In genomic region chr16:31529398-31530312, GRCh38 we compare ENCODE assay signal across 11 cellular contexts. TPM values are rescaled to one million over a fixed set of nuclear protein-coding genes. Genes with fewer than 3 reads are reported as not detected.
A peak's percentile ranks its signal among the peaks of the same experiment; 100 is the strongest.
DNase-seq lines count a peak whose midpoint lies in the region; ATAC-seq, FAIRE-seq and TF ChIP-seq lines count a peak whose summit lies in the region.
"Had no signal": no experiment of that assay in that cellular context is flagged by ENCODE, and none has a peak within 500 bp of the region (broad histone marks: within the 10 kb centered on the region; RNA-seq: fewer than 3 reads in every experiment).

No MANE protein-coding gene starts in this region.

- no peaks in the 10 kb centered on the region for H3K9me3 Mint-ChIP-seq in activated T-helper 1 cell treated with anti-CD3 and anti-CD28 coated beads, Interleukin-12 subunit alpha, Interleukin-12 subunit beta, Interleukin-2, Interleukin-4 antibody, amounts not matched to agents 30 ng/mL and 10 ng/mL and 1 ng/mL, durations not matched to agents 14 hours and 24 hours and 36 hours

- no peak overlapping the region for H3K27ac Mint-ChIP-seq in activated T-helper 1 cell treated with anti-CD3 and anti-CD28 coated beads, Interleukin-12 subunit alpha, Interleukin-12 subunit beta, Interleukin-2, Interleukin-4 antibody, amounts not matched to agents 30 ng/mL and 10 ng/mL and 1 ng/mL, durations not matched to agents 14 hours and 24 hours and 36 hours

- H3F3A ChIP-seq in MM.1S (ENCODE audit: insufficient read depth, low read length), result no peaks in the 10 kb centered on the region

- no peak overlapping the region for H3K4me3 Mint-ChIP-seq in activated T-helper 1 cell treated with anti-CD3 and anti-CD28 coated beads, Interleukin-12 subunit alpha, Interleukin-12 subunit beta, Interleukin-2, Interleukin-4 antibody, amounts not matched to agents 30 ng/mL and 10 ng/mL and 1 ng/mL, durations not matched to agents 14 hours and 24 hours and 36 hours

- H3K4me3 ChIP-seq in K562 (peak overlapping the region; percentile 28), mesodermal cell (ENCODE audit: extremely low read depth, insufficient read depth, low read length, poor library complexity, severe bottlenecking) (peak overlapping the region; percentile 5), tibial nerve (peak overlapping the region; percentile 11 to 47 (median 22)), MM.1S (ENCODE audit: low read length) (no peak overlapping the region)

- TF ChIP-seq RAD21 in K562 (CRISPR knock-in tag; conservative IDR thresholded peaks at IDR 0.05 in 1 of 2, IDR thresholded peaks at IDR 0.05 in 1 of 2), result no peak

- intact Hi-C loops in K562 (cut with micrococcal nuclease), result no loop called here
- intact Hi-C loops in activated T-helper 1 cell treated with anti-CD3 and anti-CD28 coated beads, Interleukin-12 subunit alpha, Interleukin-12 subunit beta, Interleukin-2, Interleukin-4 antibody, amounts not matched to agents 30 ng/mL and 10 ng/mL and 1 ng/mL, durations not matched to agents 14 hours and 24 hours and 36 hours (cut with micrococcal nuclease), result loop anchor here (10.0 kb wide), 1 partner anchor 55 kb away; the partner anchor contains the start of gene TGFB1I1

- no TSS peak for BruUV-seq in K562 (replicated peaks; lab: Mats Ljungman, UMichigan)

- H3K9ac ChIP-seq in K562 (ENCODE audit: insufficient read depth in 1 of 2, low read depth in 2 of 2, low read length in 2 of 2) (peak overlapping the region; percentile 32 to 63), MM.1S (ENCODE audit: low read length) (no peak overlapping the region)

- no peaks in the 10 kb centered on the region for H3K79me2 ChIP-seq in K562 (ENCODE audit: control insufficient read depth, insufficient read depth, low read length)
- no peaks in the 10 kb centered on the region for H3K79me2 ChIP-seq in MM.1S (ENCODE audit: low read length)

- H3K9me3 ChIP-seq in K562 (replicated peaks; ENCODE audit: control insufficient read depth, insufficient read depth, low read depth, low read length) (0 out of 2 replicates have a peak, but pooled peaks cover 1% of the 10 kb centered on the region), mesodermal cell (ENCODE audit: control insufficient read depth, low read length) (no peaks in the 10 kb centered on the region), tibial nerve (no peaks in the 10 kb centered on the region), MM.1S (replicated peaks; ENCODE audit: insufficient read depth, low read length) (no peaks in the 10 kb centered on the region)

- no peaks in the 10 kb centered on the region for H3K4me1 Mint-ChIP-seq in activated T-helper 1 cell treated with anti-CD3 and anti-CD28 coated beads, Interleukin-12 subunit alpha, Interleukin-12 subunit beta, Interleukin-2, Interleukin-4 antibody, amounts not matched to agents 30 ng/mL and 10 ng/mL and 1 ng/mL, durations not matched to agents 14 hours and 24 hours and 36 hours (ENCODE audit: low read depth)

- no peak for TF ChIP-seq EP300 in K562 (IDR thresholded peaks at IDR 0.05; ENCODE audit: low read length)
- no peak for TF ChIP-seq EP300 in tibial nerve (IDR thresholded peaks at IDR 0.05)

- H4K20me1 ChIP-seq in K562 (replicated peaks; ENCODE audit: control insufficient read depth, insufficient read depth, low read length) (no peaks in the 10 kb centered on the region), MM.1S (ENCODE audit: insufficient read depth, low read length) (no peaks in the 10 kb centered on the region)

- in situ Hi-C loops in K562 (cut with MboI), result no loop called here

- H3K4me2 ChIP-seq in K562 (ENCODE audit: insufficient read depth, low read length), result peak overlapping the region; percentile 74
- no peak overlapping the region for H3K4me2 ChIP-seq in MM.1S (ENCODE audit: low read depth, low read length)

- H2AFZ ChIP-seq in K562 (ENCODE audit: low read depth, low read length) (peak overlapping the region; percentile 85), MM.1S (ENCODE audit: low read length) (no peak overlapping the region)

- POLR2A ChIA-PET in K562 (lab: Yijun Ruan, JAX), result interaction anchor here (0.7 to 2.2 kb wide), 2 partner anchors 22 to 66 kb away, joined by 3 to 9 read pairs; partner anchors contain the start of gene RUSF1

- ATAC-seq in K562 (peak; percentile 71), GM18519 (IDR thresholded peaks at IDR 0.05; ENCODE audit: low FRiP score, unreplicated experiment) (no peak)
- ATAC-seq: PC-3 had no signal

- H3K4me1 ChIP-seq in K562 (replicated peaks in 1 of 2; ENCODE audit: control insufficient read depth in 2 of 2, insufficient read depth in 2 of 2, low read length in 2 of 2), result peaks cover 19 to 20% of the 10 kb centered on the region in 2 experiments; a peak in 4 of 5 replicates
- H3K4me1 ChIP-seq in mesodermal cell (ENCODE audit: control insufficient read depth, insufficient read depth, low read length, poor library complexity, severe bottlenecking), result no peaks in the 10 kb centered on the region
- peaks cover 0 to 14% (median 0%) of the 10 kb centered on the region in 4 donors for H3K4me1 ChIP-seq in tibial nerve
- no peaks in the 10 kb centered on the region for H3K4me1 ChIP-seq in MM.1S (ENCODE audit: low read length)

- H3K27ac ChIP-seq in K562 (ENCODE audit: extremely low read depth, low read depth, low read length), result peak overlapping the region; percentile 44; the same call in 2 of the 3 replicates
- no peak overlapping the region for H3K27ac ChIP-seq in mesodermal cell (ENCODE audit: low read depth, low read length, severe bottlenecking)
- H3K27ac ChIP-seq in tibial nerve, result no peak overlapping the region
- no peak overlapping the region for H3K27ac ChIP-seq in MM.1S (ENCODE audit: low read length)

- 43% methylated on average over 33 of the region's 58 CpGs for WGBS in K562 (ENCODE audit: insufficient coverage, low coverage, missing lambda C conversion rate)
- WGBS in mesodermal cell (ENCODE audit: insufficient coverage in 2 of 2), 2 experiments, result 23 to 24% methylated on average over 27 to 29 of the region's 58 CpGs
- WGBS in tibial nerve, 2 donors, result 9 to 12% methylated on average over 27 to 54 of the region's 58 CpGs

- TF ChIP-seq CTCF in K562 (IDR thresholded peaks at IDR 0.05 in 2 of 3, conservative IDR thresholded peaks at IDR 0.05 in 1 of 3; ENCODE audit: insufficient read depth in 2 of 3, low read depth in 1 of 3, low read length in 3 of 3), result no peak
- no peak for TF ChIP-seq CTCF in tibial nerve (IDR thresholded peaks at IDR 0.05)
- no peak for TF ChIP-seq CTCF in MM.1S (IDR thresholded peaks at IDR 0.05; ENCODE audit: low read length)

- FAIRE-seq in K562 (lab: Jason Lieb, UNC), result no peak
- FAIRE-seq: keratinocyte had no signal

- no peaks in the 10 kb centered on the region for H3K36me3 Mint-ChIP-seq in activated T-helper 1 cell treated with anti-CD3 and anti-CD28 coated beads, Interleukin-12 subunit alpha, Interleukin-12 subunit beta, Interleukin-2, Interleukin-4 antibody, amounts not matched to agents 30 ng/mL and 10 ng/mL and 1 ng/mL, durations not matched to agents 14 hours and 24 hours and 36 hours (ENCODE audit: low read depth)
- H3K36me3 Mint-ChIP-seq: CD4-positive, CD25-positive, alpha-beta regulatory T cell had no signal

- H3K27me3 Mint-ChIP-seq in activated T-helper 1 cell treated with anti-CD3 and anti-CD28 coated beads, Interleukin-12 subunit alpha, Interleukin-12 subunit beta, Interleukin-2, Interleukin-4 antibody, amounts not matched to agents 30 ng/mL and 10 ng/mL and 1 ng/mL, durations not matched to agents 14 hours and 24 hours and 36 hours (ENCODE audit: insufficient read depth), result peaks cover 12% of the 10 kb centered on the region

- TF ChIP-seq POLR2A in K562 (conservative IDR thresholded peaks at IDR 0.05) (no peak), tibial nerve (IDR thresholded peaks at IDR 0.05) (no peak)

- H3K36me3 ChIP-seq in K562 (ENCODE audit: control insufficient read depth, insufficient read depth, low read length), result no peaks in the 10 kb centered on the region
- H3K36me3 ChIP-seq in mesodermal cell (ENCODE audit: control insufficient read depth, insufficient read depth, low read length), result no peaks in the 10 kb centered on the region
- no peaks in the 10 kb centered on the region for H3K36me3 ChIP-seq in tibial nerve
- H3K36me3 ChIP-seq in MM.1S (replicated peaks; ENCODE audit: insufficient read depth, low read length), result no peaks in the 10 kb centered on the region

- no peaks in the 10 kb centered on the region for H3K9me2 ChIP-seq in MM.1S (replicated peaks; ENCODE audit: insufficient read depth, low read length)

- H3K9me1 ChIP-seq in K562 (ENCODE audit: control insufficient read depth, insufficient read depth, low read length), result no peaks in the 10 kb centered on the region

- peak; percentile 3 for DNase-seq in activated T-cell treated with anti-CD3 and anti-CD28 coated beads for 1 hour (ENCODE audit: low read depth)
- no peak for DNase-seq in activated T-cell treated with anti-CD3 and anti-CD28 coated beads, Interleukin-2, amount 50 U/mL, for 1 hour
- peak; percentile 50 to 79 (median 76) for DNase-seq in K562 (ENCODE audit: extremely low read depth in 1 of 4, low spot score in 3 of 4)
- no peak for DNase-seq in tibial nerve (ENCODE audit: low spot score in 2 of 2)
- no peak for DNase-seq in activated T-helper 1 cell treated with anti-CD3 and anti-CD28 coated beads, Interleukin-12 subunit alpha, Interleukin-12 subunit beta, Interleukin-2, Interleukin-4 antibody, amounts not matched to agents 30 ng/mL and 10 ng/mL and 1 ng/mL, durations not matched to agents 14 hours and 24 hours and 36 hours (ENCODE audit: low spot score)
- DNase-seq in MM.1S, result no peak
- DNase-seq: CD4-positive, CD25-positive, alpha-beta regulatory T cell; PC-3 had no signal

- CTCF ChIA-PET in K562 (lab: Yijun Ruan, JAX; ENCODE audit: low intra/inter-chr PET ratio), result no interaction called here

- H3K27me3 ChIP-seq in K562 (ENCODE audit: control insufficient read depth in 2 of 2, insufficient read depth in 2 of 2, low read length in 2 of 2), result no peaks in the 10 kb centered on the region
- H3K27me3 ChIP-seq in tibial nerve, result peaks cover 0 to 27% of the 10 kb centered on the region in 2 donors
- H3K27me3 ChIP-seq in MM.1S (replicated peaks; ENCODE audit: insufficient read depth, low read length), result peaks cover 16% of the 10 kb centered on the region

RNA-seq across cellular contexts. Expression of gene AHSP, which starts 2.0 kb away (rescaled TPM):
- 1.1 TPM in 1 of 2 replicates, not detected in the other for total RNA-seq in K562 (2011; cell fraction: chromatin; rRNA removed; ENCODE audit: low replicate concordance)
- total RNA-seq in K562 (2011; cell fraction: nucleolus; rRNA removed), result 3.0 and 3.4 TPM in 2 replicates
- total RNA-seq in K562 (2011; cell fraction: nucleoplasm; rRNA removed), result 5.1 TPM in 1 of 2 replicates, not detected in the other
- total RNA-seq in K562 (2014; rRNA removed), result 23.3 and 25.8 TPM in 2 replicates
- 18.1 and 21.6 TPM in 2 replicates for total RNA-seq in K562 (2014; rRNA removed; fragmentation: Illumina TruSeq; extraction: Trizol)
- total RNA-seq in K562 (2015; rRNA removed; fragmentation: Illumina TruSeq; extraction: Trizol), result 12.0 and 13.0 TPM in 2 replicates
- 21.3 TPM in 2 replicates for total RNA-seq in K562 (2021)
- 6.1 and 6.6 TPM in 2 replicates for polyA plus RNA-seq in K562 (2011; rRNA removed)
- polyA plus RNA-seq in K562 (2011; cell fraction: cytosol; rRNA removed), result 5.8 and 8.3 TPM in 2 replicates
- 0.88 and 2.4 TPM in 2 replicates for polyA plus RNA-seq in K562 (2011; cell fraction: nucleus; rRNA removed)
- polyA plus RNA-seq in K562 (2012), result 20.2 and 30.0 TPM in 2 replicates
- polyA plus RNA-seq in K562 (2014; fragmentation: Illumina TruSeq; extraction: Trizol), result 23.3 and 45.7 TPM in 2 replicates
- 10 to 100 TPM; 82.9 to 99.1 TPM for polyA plus RNA-seq in K562 (2014; fragmentation: Nextera tagmentation; extraction: Ambion mirVana)
- polyA plus RNA-seq in K562 (2014; rRNA removed), result 29.6 and 30.7 TPM in 2 replicates
- polyA minus RNA-seq in K562 (2011; rRNA and poly(A)+ RNA removed), result 2.7 TPM in 1 of 2 replicates, not detected in the other
- not detected in 2 replicates for polyA minus RNA-seq in K562 (2011; cell fraction: cytosol; rRNA and poly(A)+ RNA removed)
- polyA minus RNA-seq in K562 (2011; cell fraction: nucleus; rRNA and poly(A)+ RNA removed), result not detected in 2 replicates
- polyA plus RNA-seq in mesodermal cell (2013, experiment 1 of 2), result not detected
- polyA plus RNA-seq in mesodermal cell (2013, experiment 2 of 2), result not detected
- not detected for total RNA-seq in tibial nerve
- not detected in 2 replicates for total RNA-seq in activated T-helper 1 cell treated with anti-CD3 and anti-CD28 coated beads, Interleukin-12 subunit alpha, Interleukin-12 subunit beta, Interleukin-2, Interleukin-4 antibody, amounts not matched to agents 30 ng/mL and 10 ng/mL and 1 ng/mL, durations not matched to agents 14 hours and 24 hours and 36 hours
- total RNA-seq: CD4-positive, CD25-positive, alpha-beta regulatory T cell; PC-3 had no signal
- polyA plus RNA-seq: CD4-positive, CD25-positive, alpha-beta regulatory T cell; keratinocyte had no signal

RNA-seq across cellular contexts. Expression of gene RUSF1, which starts 21.5 kb away (rescaled TPM):
- total RNA-seq in K562 (2011; cell fraction: chromatin; rRNA removed; ENCODE audit: low replicate concordance), result 95.6 and 204 TPM in 2 replicates
- 127 and 145 TPM in 2 replicates for total RNA-seq in K562 (2011; cell fraction: nucleolus; rRNA removed)
- 113 and 120 TPM in 2 replicates for total RNA-seq in K562 (2011; cell fraction: nucleoplasm; rRNA removed)
- 27.6 and 35.1 TPM in 2 replicates for total RNA-seq in K562 (2014; rRNA removed)
- total RNA-seq in K562 (2014; rRNA removed; fragmentation: Illumina TruSeq; extraction: Trizol), result 15.8 and 17.8 TPM in 2 replicates
- 22.9 and 23.4 TPM in 2 replicates for total RNA-seq in K562 (2015; rRNA removed; fragmentation: Illumina TruSeq; extraction: Trizol)
- total RNA-seq in K562 (2021), result 44.1 and 49.8 TPM in 2 replicates
- 46.7 and 74.1 TPM in 2 replicates for polyA plus RNA-seq in K562 (2011; rRNA removed)
- 66.4 and 70.6 TPM in 2 replicates for polyA plus RNA-seq in K562 (2011; cell fraction: cytosol; rRNA removed)
- 343 and 373 TPM in 2 replicates for polyA plus RNA-seq in K562 (2011; cell fraction: nucleus; rRNA removed)
- 40.1 and 104 TPM in 2 replicates for polyA plus RNA-seq in K562 (2012)
- 43.2 and 54.4 TPM in 2 replicates for polyA plus RNA-seq in K562 (2014; fragmentation: Illumina TruSeq; extraction: Trizol)
- under 1 TPM; 0.80 to 0.89 TPM for polyA plus RNA-seq in K562 (2014; fragmentation: Nextera tagmentation; extraction: Ambion mirVana)
- polyA plus RNA-seq in K562 (2014; rRNA removed), result 52.8 and 54.4 TPM in 2 replicates
- 35.6 and 38.8 TPM in 2 replicates for polyA minus RNA-seq in K562 (2011; rRNA and poly(A)+ RNA removed)
- 36.8 and 41.0 TPM in 2 replicates for polyA minus RNA-seq in K562 (2011; cell fraction: cytosol; rRNA and poly(A)+ RNA removed)
- polyA minus RNA-seq in K562 (2011; cell fraction: nucleus; rRNA and poly(A)+ RNA removed), result 50.6 and 81.8 TPM in 2 replicates
- 76.3 TPM for polyA plus RNA-seq in mesodermal cell (2013, experiment 1 of 2)
- 66.0 TPM for polyA plus RNA-seq in mesodermal cell (2013, experiment 2 of 2)
- 100 to 1,000 TPM in 2 of 4 donors, 10 to 100 TPM in 2; 71.7 to 118 (median 93.5) TPM for total RNA-seq in tibial nerve
- 36.3 and 42.2 TPM in 2 replicates for total RNA-seq in activated T-helper 1 cell treated with anti-CD3 and anti-CD28 coated beads, Interleukin-12 subunit alpha, Interleukin-12 subunit beta, Interleukin-2, Interleukin-4 antibody, amounts not matched to agents 30 ng/mL and 10 ng/mL and 1 ng/mL, durations not matched to agents 14 hours and 24 hours and 36 hours

RNA-seq across cellular contexts. Expression of gene SLC5A2, which starts 46.7 kb away (rescaled TPM):
- not detected in 2 replicates for total RNA-seq in K562 (2011; cell fraction: chromatin; rRNA removed; ENCODE audit: low replicate concordance)
- not detected in 2 replicates for total RNA-seq in K562 (2011; cell fraction: nucleolus; rRNA removed)
- total RNA-seq in K562 (2011; cell fraction: nucleoplasm; rRNA removed), result not detected in 2 replicates
- not detected in 2 replicates for total RNA-seq in K562 (2014; rRNA removed)
- total RNA-seq in K562 (2014; rRNA removed; fragmentation: Illumina TruSeq; extraction: Trizol), result not detected in 2 replicates
- not detected in 2 replicates for total RNA-seq in K562 (2015; rRNA removed; fragmentation: Illumina TruSeq; extraction: Trizol)
- total RNA-seq in K562 (2021), result 0.07 TPM in 1 of 2 replicates, not detected in the other
- not detected in 2 replicates for polyA plus RNA-seq in K562 (2011; rRNA removed)
- 0.03 TPM in 1 of 2 replicates, not detected in the other for polyA plus RNA-seq in K562 (2011; cell fraction: cytosol; rRNA removed)
- polyA plus RNA-seq in K562 (2011; cell fraction: nucleus; rRNA removed), result not detected in 2 replicates
- polyA plus RNA-seq in K562 (2012), result 0.56 and 2.4 TPM in 2 replicates
- not detected in 2 replicates for polyA plus RNA-seq in K562 (2014; fragmentation: Illumina TruSeq; extraction: Trizol)
- polyA plus RNA-seq in K562 (2014; fragmentation: Nextera tagmentation; extraction: Ambion mirVana), result 1 to 10 TPM; 2.2 to 2.7 TPM
- polyA plus RNA-seq in K562 (2014; rRNA removed), result not detected in 2 replicates
- polyA minus RNA-seq in K562 (2011; rRNA and poly(A)+ RNA removed), result not detected in 2 replicates
- polyA minus RNA-seq in K562 (2011; cell fraction: cytosol; rRNA and poly(A)+ RNA removed), result not detected in 2 replicates
- polyA minus RNA-seq in K562 (2011; cell fraction: nucleus; rRNA and poly(A)+ RNA removed), result not detected in 2 replicates
- not detected for polyA plus RNA-seq in mesodermal cell (2013, experiment 1 of 2)
- not detected for polyA plus RNA-seq in mesodermal cell (2013, experiment 2 of 2)
- not detected for total RNA-seq in tibial nerve
- total RNA-seq in activated T-helper 1 cell treated with anti-CD3 and anti-CD28 coated beads, Interleukin-12 subunit alpha, Interleukin-12 subunit beta, Interleukin-2, Interleukin-4 antibody, amounts not matched to agents 30 ng/mL and 10 ng/mL and 1 ng/mL, durations not matched to agents 14 hours and 24 hours and 36 hours, result not detected in 2 replicates
- polyA plus RNA-seq: keratinocyte had no signal

RNA-seq across cellular contexts. Expression of gene TGFB1I1, which starts 57.7 kb away (rescaled TPM):
- total RNA-seq in K562 (2011; cell fraction: chromatin; rRNA removed; ENCODE audit: low replicate concordance), result 0.44 and 0.81 TPM in 2 replicates
- total RNA-seq in K562 (2011; cell fraction: nucleolus; rRNA removed), result 1.2 and 1.4 TPM in 2 replicates
- total RNA-seq in K562 (2011; cell fraction: nucleoplasm; rRNA removed), result 0.73 and 0.92 TPM in 2 replicates
- total RNA-seq in K562 (2014; rRNA removed) (0.53 and 0.91 TPM in 2 replicates), K562 (2014; rRNA removed; fragmentation: Illumina TruSeq; extraction: Trizol) (0.11 and 0.29 TPM in 2 replicates), K562 (2015; rRNA removed; fragmentation: Illumina TruSeq; extraction: Trizol) (0.25 and 0.26 TPM in 2 replicates), K562 (2021) (0.64 and 0.85 TPM in 2 replicates), tibial nerve (10 to 100 TPM; 29.3 to 68.7 (median 53.5) TPM)
- polyA plus RNA-seq in K562 (2011; rRNA removed) (0.04 and 0.08 TPM in 2 replicates), K562 (2014; fragmentation: Illumina TruSeq; extraction: Trizol) (0.62 and 0.73 TPM in 2 replicates), K562 (2014; fragmentation: Nextera tagmentation; extraction: Ambion mirVana) (under 1 TPM; 0.06 TPM), K562 (2014; rRNA removed) (0.19 and 0.54 TPM in 2 replicates)
- polyA plus RNA-seq in K562 (2011; cell fraction: cytosol; rRNA removed), result 0.25 and 0.67 TPM in 2 replicates
- polyA plus RNA-seq in K562 (2011; cell fraction: nucleus; rRNA removed), result 0.22 and 0.28 TPM in 2 replicates
- 0.72 and 1.9 TPM in 2 replicates for polyA plus RNA-seq in K562 (2012)
- not detected in 2 replicates for polyA minus RNA-seq in K562 (2011; rRNA and poly(A)+ RNA removed)
- polyA minus RNA-seq in K562 (2011; cell fraction: cytosol; rRNA and poly(A)+ RNA removed), result 1.4 TPM in 1 of 2 replicates, not detected in the other
- polyA minus RNA-seq in K562 (2011; cell fraction: nucleus; rRNA and poly(A)+ RNA removed), result 0.22 TPM in 1 of 2 replicates, not detected in the other
- polyA plus RNA-seq in mesodermal cell (2013, experiment 1 of 2), result 59.4 TPM
- 52.1 TPM for polyA plus RNA-seq in mesodermal cell (2013, experiment 2 of 2)
- total RNA-seq in activated T-helper 1 cell treated with anti-CD3 and anti-CD28 coated beads, Interleukin-12 subunit alpha, Interleukin-12 subunit beta, Interleukin-2, Interleukin-4 antibody, amounts not matched to agents 30 ng/mL and 10 ng/mL and 1 ng/mL, durations not matched to agents 14 hours and 24 hours and 36 hours, result 0.78 and 1.2 TPM in 2 replicates

Comparison
In these comparisons a context has a peak if more than half of its experiments do, and no peak if none do; other contexts are left out.
1. DNase-seq: peak in activated T-cell treated with anti-CD3 and anti-CD28 coated beads for 1 hour (single experiment) and K562 (4 of 4); none in activated T-cell treated with anti-CD3 and anti-CD28 coated beads, Interleukin-2, amount 50 U/mL, for 1 hour (single experiment), tibial nerve (0 of 2), activated T-helper 1 cell treated with anti-CD3 and anti-CD28 coated beads, Interleukin-12 subunit alpha, Interleukin-12 subunit beta, Interleukin-2, Interleukin-4 antibody, amounts not matched to agents 30 ng/mL and 10 ng/mL and 1 ng/mL, durations not matched to agents 14 hours and 24 hours and 36 hours (single experiment) and MM.1S (single experiment).